Comparison of ENCODE assay signal across 1 cellular context in the genomic region with DNA sequence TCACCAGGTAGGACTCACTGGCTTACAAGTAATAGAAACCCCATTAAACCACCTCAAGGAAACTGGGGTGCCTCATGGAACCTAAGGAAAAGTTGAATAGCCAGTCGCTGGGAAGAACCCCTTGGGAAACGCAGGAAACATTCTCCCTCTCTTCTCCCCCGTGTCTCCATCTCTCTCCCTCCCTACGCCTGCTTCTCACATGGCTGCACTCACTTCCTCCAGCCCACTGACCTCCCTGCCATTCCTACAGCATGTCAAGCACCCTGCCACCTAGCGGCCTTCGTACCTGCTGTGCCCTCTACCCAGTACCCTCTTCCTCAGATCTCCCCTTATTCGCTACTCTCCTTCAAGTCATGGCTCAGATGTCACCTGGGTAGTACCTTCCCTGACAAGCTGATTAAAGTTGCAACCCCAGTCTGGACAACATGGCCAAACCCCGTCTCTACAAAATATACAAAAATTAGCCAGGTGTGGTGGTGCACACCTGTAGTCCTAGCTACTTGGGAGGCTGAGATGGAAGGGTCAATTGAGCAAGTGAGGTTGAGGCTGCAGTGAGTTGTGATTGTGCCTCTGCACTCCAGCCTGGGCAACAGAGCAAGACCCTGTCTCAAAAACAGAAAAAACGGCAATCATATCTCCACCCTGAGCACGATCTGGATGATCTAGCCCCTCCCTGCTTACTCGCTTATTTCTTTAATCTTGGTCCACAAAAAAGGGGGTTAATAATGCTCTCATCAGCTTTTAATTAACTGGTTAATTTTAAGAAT.
TF ChIP-seq lines count a peak whose summit lies in the region.

No MANE protein-coding gene starts in this region.

TF ChIP-seq in H1, 55 proteins besides CTCF, POLR2A, EP300 and RAD21:
- TF ChIP-seq KDM1A (IDR thresholded peaks at IDR 0.05; ENCODE audit: borderline replicate concordance, low read length), result peak; percentile 58; the same call in 1 of the 2 replicates
- TF ChIP-seq, protein P1, sequence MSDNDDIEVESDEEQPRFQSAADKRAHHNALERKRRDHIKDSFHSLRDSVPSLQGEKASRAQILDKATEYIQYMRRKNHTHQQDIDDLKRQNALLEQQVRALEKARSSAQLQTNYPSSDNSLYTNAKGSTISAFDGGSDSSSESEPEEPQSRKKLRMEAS (IDR thresholded peaks at IDR 0.05), result peak; percentile 70
- TF ChIP-seq YY1 (IDR thresholded peaks at IDR 0.05; ENCODE audit: low read depth, low read length), result peak; percentile 60; the same call in 1 of the 2 replicates
- TF ChIP-seq TBP (IDR thresholded peaks at IDR 0.05; ENCODE audit: low read depth, low read length), result no peak
